31 cellular contexts compared by ENCODE assay signal in the genomic region with DNA sequence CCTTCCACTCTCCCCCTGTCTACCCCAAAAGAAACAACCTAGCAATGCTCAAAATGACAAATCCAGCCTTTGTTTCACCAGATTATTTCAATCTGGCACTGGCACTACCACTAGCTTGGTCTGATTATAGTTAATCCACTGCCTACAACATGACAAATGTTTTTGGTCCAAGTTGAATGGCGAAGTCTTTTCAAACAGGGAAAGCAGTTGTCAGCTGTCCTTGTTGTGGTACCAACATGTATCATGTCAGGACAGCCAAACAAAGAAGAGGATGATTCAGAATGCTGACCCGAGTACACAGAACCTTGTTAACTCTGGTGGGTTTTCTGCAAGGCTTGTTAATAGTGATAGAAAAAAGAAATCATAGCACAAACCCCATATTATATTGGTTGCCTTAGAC.
DNase-seq lines count a peak whose midpoint lies in the region; ATAC-seq and TF ChIP-seq lines count a peak whose summit lies in the region.
"Had no signal": no experiment of that assay in that cellular context is flagged by ENCODE, and none has a peak within 500 bp of the region (broad histone marks: within the 10 kb centered on the region; RNA-seq: fewer than 3 reads in every experiment).

No MANE protein-coding gene starts in this region.

- H3K27me3 ChIP-seq in GM23338 (ENCODE audit: insufficient read depth) = no peaks in the 10 kb centered on the region
- H3K27me3 ChIP-seq: brain microvascular endothelial cell, hepatocyte, right atrium auricular region, upper lobe of left lung had no signal

- H4K20me1 ChIP-seq in GM23338 (replicated peaks; ENCODE audit: insufficient read depth) = no peaks in the 10 kb centered on the region

- ATAC-seq in GM23338 (no peak), HG03521 (IDR thresholded peaks at IDR 0.05; ENCODE audit: unreplicated experiment) (no peak), HG03159 (IDR thresholded peaks at IDR 0.05; ENCODE audit: unreplicated experiment) (no peak)
- ATAC-seq: activated T-cell treated with anti-CD3 and anti-CD28 coated beads, Interleukin-2, amount 50 U/mL, for 72 hours; effector memory CD8-positive, alpha-beta T cell; left lung; naive thymus-derived CD4-positive, alpha-beta T cell; PC-3 had no signal

- H3K27ac Mint-ChIP-seq in brain = peak overlapping the region in 3 of 5 experiments; percentile 56 to 89 (median 84)
- H3K27ac Mint-ChIP-seq in GM23338 = no peak overlapping the region
- H3K27ac Mint-ChIP-seq: activated T-cell treated with anti-CD3 and anti-CD28 coated beads, Interleukin-2, amount 50 U/mL, for 72 hours; effector memory CD8-positive, alpha-beta T cell; naive thymus-derived CD4-positive, alpha-beta T cell had no signal

- TF ChIP-seq CTCF in brain (conservative IDR thresholded peaks at IDR 0.05) = no peak
- TF ChIP-seq CTCF in GM23338 (conservative IDR thresholded peaks at IDR 0.05; ENCODE audit: low read depth in 2 of 2) = no peak

- H3F3A ChIP-seq in GM23338 (replicated peaks; ENCODE audit: low read depth) = no peaks in the 10 kb centered on the region

- H3K4me3 ChIP-seq in GM23338 = no peak overlapping the region
- H3K4me3 ChIP-seq: hepatocyte, left lung, right atrium auricular region, upper lobe of left lung had no signal

- DNase-seq in NCI-H446 (lab: John Stamatoyannopoulos, UW) (peak; percentile 11 to 27), myocyte (ENCODE audit: low read depth) (peak; percentile 89), substantia nigra (lab: John Stamatoyannopoulos, UW) (peak in 13 of 49 donors; percentile 9 to 72 (median 29)), GM23338 (ENCODE audit: low spot score) (no peak)
- DNase-seq: activated CD4-positive, alpha-beta T cell treated with anti-CD3 and anti-CD28 coated beads, Interleukin-2, amount 50 U/mL, for 1 hour; activated naive CD4-positive, alpha-beta T cell; activated T-cell treated with anti-CD3 and anti-CD28 coated beads, Interleukin-2, amount 50 U/mL, for 72 hours; brain microvascular endothelial cell; Caco-2; DND-41; effector memory CD8-positive, alpha-beta T cell; foreskin fibroblast; left lung; naive thymus-derived CD4-positive, alpha-beta T cell; NCI-H1417; NCI-H2081 treated with DMSO at 0.1 percent for 48 hours; NK-92 treated with Interleukin-12 subunit alpha and Interleukin-12 subunit beta, amount 100 ng/mL, for 24 hours; PC-3; SHP77; stimulated activated CD4-positive, alpha-beta T cell treated with anti-CD3 and anti-CD28 coated beads, Interleukin-12 subunit alpha, Interleukin-12 subunit beta, amount 100 ng/mL, for 4 hours; stimulated activated CD4-positive, alpha-beta T cell treated with anti-CD3 and anti-CD28 coated beads, Interleukin-4, amount 100 ng/mL, for 1 hour; T1000; upper lobe of left lung had no signal

- H3K27ac ChIP-seq in substantia nigra (ENCODE audit: low read depth, low read length, poor library complexity, severe bottlenecking) (peak overlapping the region; percentile 79), GM23338 (ENCODE audit: low read depth) (no peak overlapping the region)
- H3K27ac ChIP-seq: brain microvascular endothelial cell, C4-2B, hepatocyte, HL-60, KMS-11, left lung, right atrium auricular region, upper lobe of left lung had no signal

- H3K4me2 ChIP-seq in GM23338 = no peak overlapping the region
- H3K4me2 ChIP-seq: KMS-11 had no signal

- H3K9me2 ChIP-seq in GM23338 (ENCODE audit: insufficient read depth) = no peaks in the 10 kb centered on the region

- peaks cover 16% of the 10 kb centered on the region for H3K36me3 Mint-ChIP-seq in brain
- H3K36me3 Mint-ChIP-seq in GM23338 (ENCODE audit: low read depth) = no peaks in the 10 kb centered on the region
- H3K36me3 Mint-ChIP-seq: naive thymus-derived CD4-positive, alpha-beta T cell had no signal

- H3K4me3 Mint-ChIP-seq in brain = peak overlapping the region in 3 of 5 experiments; percentile 11 to 45 (median 43)
- no peak overlapping the region for H3K4me3 Mint-ChIP-seq in GM23338
- H3K4me3 Mint-ChIP-seq: activated T-cell treated with anti-CD3 and anti-CD28 coated beads, Interleukin-2, amount 50 U/mL, for 72 hours; effector memory CD8-positive, alpha-beta T cell; naive thymus-derived CD4-positive, alpha-beta T cell had no signal

- H3K9me3 Mint-ChIP-seq in brain (no peaks in the 10 kb centered on the region), GM23338 (no peaks in the 10 kb centered on the region)
- H3K9me3 Mint-ChIP-seq: activated T-cell treated with anti-CD3 and anti-CD28 coated beads, Interleukin-2, amount 50 U/mL, for 72 hours; effector memory CD8-positive, alpha-beta T cell; naive thymus-derived CD4-positive, alpha-beta T cell had no signal

- H2AFZ ChIP-seq in GM23338 = no peak overlapping the region
- H2AFZ ChIP-seq: hepatocyte had no signal

- no peaks in the 10 kb centered on the region; the same call in 1 of the 2 replicates for H3K4me1 ChIP-seq in GM23338 (ENCODE audit: insufficient read depth)
- H3K4me1 ChIP-seq: left lung, right atrium auricular region, upper lobe of left lung had no signal

- H3K27me3 Mint-ChIP-seq in brain (no peaks in the 10 kb centered on the region), GM23338 (ENCODE audit: insufficient read depth, low read depth, poor library complexity) (peaks cover 4% of the 10 kb centered on the region)
- H3K27me3 Mint-ChIP-seq: effector memory CD8-positive, alpha-beta T cell had no signal

- H3K4me1 Mint-ChIP-seq in brain (peaks cover 55% of the 10 kb centered on the region), GM23338 (peaks cover 19% of the 10 kb centered on the region)
- H3K4me1 Mint-ChIP-seq: naive thymus-derived CD4-positive, alpha-beta T cell had no signal

- H3K36me3 ChIP-seq in GM23338 (ENCODE audit: insufficient read depth) = no peaks in the 10 kb centered on the region
- H3K36me3 ChIP-seq: brain microvascular endothelial cell, left lung, right atrium auricular region, upper lobe of left lung had no signal

- no peaks in the 10 kb centered on the region for H3K79me2 ChIP-seq in GM23338 (replicated peaks; ENCODE audit: insufficient read depth)
- H3K79me2 ChIP-seq: hepatocyte had no signal

TF ChIP-seq in GM23338, 12 proteins besides CTCF, POLR2A, EP300 and RAD21 (continues in another document):
- TF ChIP-seq CREB1 (CRISPR knock-in tag; IDR thresholded peaks at IDR 0.05; ENCODE audit: low read depth) (no peak), ETS1 (IDR thresholded peaks at IDR 0.05) (no peak), EZH2 (IDR thresholded peaks at IDR 0.05; ENCODE audit: low read depth, unreplicated experiment) (no peak), ZNF114 (CRISPR knock-in tag; IDR thresholded peaks at IDR 0.05) (no peak), EZH2phosphoT487 (IDR thresholded peaks at IDR 0.05; ENCODE audit: unreplicated experiment) (no peak), POLR2AphosphoS5 (IDR thresholded peaks at IDR 0.05; ENCODE audit: low read depth) (no peak), ZNF331 (CRISPR knock-in tag; IDR thresholded peaks at IDR 0.05; ENCODE audit: low read depth) (no peak), JUNB (IDR thresholded peaks at IDR 0.05; ENCODE audit: unreplicated experiment) (no peak), STAT1 (IDR thresholded peaks at IDR 0.05; ENCODE audit: unreplicated experiment) (no peak), REST (IDR thresholded peaks at IDR 0.05; ENCODE audit: unreplicated experiment) (no peak), NANOG (IDR thresholded peaks at IDR 0.05; ENCODE audit: borderline replicate concordance) (no peak)
